In the genomic region with DNA sequence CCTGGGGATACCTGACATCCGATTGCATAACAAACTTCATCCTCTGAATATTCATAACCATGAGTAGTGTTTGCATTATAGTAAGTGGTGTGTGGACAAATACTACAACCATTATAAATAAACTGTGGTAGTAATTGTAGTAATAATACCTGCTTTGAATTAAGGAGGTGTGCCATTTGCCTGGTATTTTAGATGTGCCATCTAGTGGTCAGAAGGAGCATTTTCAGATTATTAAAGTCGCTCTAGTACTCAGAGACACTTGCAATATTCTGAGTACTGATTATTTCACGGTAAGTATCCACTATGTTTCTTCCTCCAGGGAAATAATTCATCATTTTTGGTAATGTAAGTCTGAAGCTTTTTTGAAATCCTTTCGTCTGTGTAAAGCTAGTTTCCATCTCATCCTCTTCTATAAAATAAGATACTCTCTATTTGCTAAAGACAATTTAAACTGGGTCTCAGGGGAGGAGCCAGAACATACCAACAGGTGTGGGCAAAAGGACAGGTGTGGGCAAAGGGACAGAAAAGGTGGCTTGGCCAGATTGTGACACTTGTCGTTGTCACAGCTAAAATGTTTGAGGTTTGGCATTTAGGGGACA, we compare ENCODE assay signal across 9 cellular contexts.
DNase-seq lines count a peak whose midpoint lies in the region; ATAC-seq and TF ChIP-seq lines count a peak whose summit lies in the region.
"Had no signal": no experiment of that assay in that cellular context is flagged by ENCODE, and none has a peak within 500 bp of the region (broad histone marks: within the 10 kb centered on the region; RNA-seq: fewer than 3 reads in every experiment).

No MANE protein-coding gene starts in this region.

- ATAC-seq in natural killer cell (peak in 2 of 3 donors; percentile 51 to 69), GM21786 (IDR thresholded peaks at IDR 0.05; ENCODE audit: unreplicated experiment) (no peak)
- no peak for ATAC-seq in natural killer cell treated with Interleukin-12 subunit alpha and Interleukin-12 subunit beta and Interleukin-15 and Interleukin-18, amount 100 ng/mL, for 72 hours

- H3K27me3 ChIP-seq in adipocyte (replicated peaks; ENCODE audit: control insufficient read depth, insufficient read depth, low read length) = peaks cover 11% of the 10 kb centered on the region

- DNase-seq in natural killer cell = no peak
- no peak for DNase-seq in natural killer cell treated with Interleukin-12 subunit alpha and Interleukin-12 subunit beta and Interleukin-15 and Interleukin-18, amount 100 ng/mL, for 72 hours (ENCODE audit: low spot score)
- peak; percentile 39 for DNase-seq in LoVo (ENCODE audit: low spot score)
- peak; percentile 61 for DNase-seq in adipocyte (ENCODE audit: low read depth)
- peak; percentile 44 for DNase-seq in kidney glomerular epithelial cell (lab: John Stamatoyannopoulos, UW)
- DNase-seq in NCI-H774 (lab: John Stamatoyannopoulos, UW) = no peak
- DNase-seq in GOT3 (lab: John Stamatoyannopoulos, UW) = no peak

- H3K36me3 Mint-ChIP-seq in natural killer cell = no peaks in the 10 kb centered on the region
- H3K36me3 Mint-ChIP-seq in natural killer cell treated with Interleukin-12 subunit alpha and Interleukin-12 subunit beta and Interleukin-15 and Interleukin-18, amount 100 ng/mL, for 72 hours = no peaks in the 10 kb centered on the region
- H3K36me3 Mint-ChIP-seq: activated naive CD4-positive, alpha-beta T cell treated with anti-CD3 and anti-CD28 coated beads, Interleukin-2, amount 50 U/mL, for 72 hours had no signal

- H3K4me3 Mint-ChIP-seq in natural killer cell = no peak overlapping the region
- H3K4me3 Mint-ChIP-seq in natural killer cell treated with Interleukin-12 subunit alpha and Interleukin-12 subunit beta and Interleukin-15 and Interleukin-18, amount 100 ng/mL, for 72 hours = no peak overlapping the region

- no peaks in the 10 kb centered on the region for H3K36me3 ChIP-seq in adipocyte (ENCODE audit: control insufficient read depth, insufficient read depth, low read length, severe bottlenecking)

- peaks cover 4 to 7% of the 10 kb centered on the region in 2 donors for H3K4me1 Mint-ChIP-seq in natural killer cell
- H3K4me1 Mint-ChIP-seq in natural killer cell treated with Interleukin-12 subunit alpha and Interleukin-12 subunit beta and Interleukin-15 and Interleukin-18, amount 100 ng/mL, for 72 hours (ENCODE audit: low read depth in 2 of 2) = peaks cover 0 to 5% of the 10 kb centered on the region in 2 donors

- H3K4me1 ChIP-seq in adipocyte (ENCODE audit: control insufficient read depth, insufficient read depth, low read length) = no peaks in the 10 kb centered on the region

- no peak overlapping the region for H3K27ac Mint-ChIP-seq in natural killer cell
- peak overlapping the region in 1 of 2 donors; percentile 0 for H3K27ac Mint-ChIP-seq in natural killer cell treated with Interleukin-12 subunit alpha and Interleukin-12 subunit beta and Interleukin-15 and Interleukin-18, amount 100 ng/mL, for 72 hours
- H3K27ac Mint-ChIP-seq: activated naive CD4-positive, alpha-beta T cell treated with anti-CD3 and anti-CD28 coated beads, Interleukin-2, amount 50 U/mL, for 72 hours had no signal

- H3K4me3 ChIP-seq in adipocyte (ENCODE audit: low read length) = no peak overlapping the region

- peaks cover 8 to 19% of the 10 kb centered on the region in 2 donors for H3K27me3 Mint-ChIP-seq in natural killer cell (ENCODE audit: low read depth in 2 of 2)
- H3K27me3 Mint-ChIP-seq in natural killer cell treated with Interleukin-12 subunit alpha and Interleukin-12 subunit beta and Interleukin-15 and Interleukin-18, amount 100 ng/mL, for 72 hours = peaks cover 12 to 17% of the 10 kb centered on the region in 2 donors

- H3K9ac ChIP-seq in adipocyte (ENCODE audit: low read length) = no peak overlapping the region

- no peaks in the 10 kb centered on the region for H3K9me3 ChIP-seq in adipocyte (ENCODE audit: control insufficient read depth, low read length)

- no peaks in the 10 kb centered on the region for H3K9me3 Mint-ChIP-seq in natural killer cell
- no peaks in the 10 kb centered on the region for H3K9me3 Mint-ChIP-seq in natural killer cell treated with Interleukin-12 subunit alpha and Interleukin-12 subunit beta and Interleukin-15 and Interleukin-18, amount 100 ng/mL, for 72 hours
- H3K9me3 Mint-ChIP-seq: activated naive CD4-positive, alpha-beta T cell treated with anti-CD3 and anti-CD28 coated beads, Interleukin-2, amount 50 U/mL, for 72 hours had no signal

- intact Hi-C loops in natural killer cell (cut with micrococcal nuclease) = loop anchor here (1.0 kb wide), 1 partner anchor 313 kb away; no protein-coding TSS in a partner anchor

- TF ChIP-seq CTCF in natural killer cell (IDR thresholded peaks at IDR 0.05) = peak; percentile 90

Comparison
In these comparisons a context has a peak if more than half of its experiments do, and no peak if none do; other contexts are left out.
1. ATAC-seq: peak in natural killer cell (2 of 3); none in natural killer cell treated with Interleukin-12 subunit alpha and Interleukin-12 subunit beta and Interleukin-15 and Interleukin-18, amount 100 ng/mL, for 72 hours (0 of 2) and GM21786 (single experiment).
2. DNase-seq: peak in LoVo (single experiment), adipocyte (single experiment) and kidney glomerular epithelial cell (single experiment); none in natural killer cell (single experiment), natural killer cell treated with Interleukin-12 subunit alpha and Interleukin-12 subunit beta and Interleukin-15 and Interleukin-18, amount 100 ng/mL, for 72 hours (single experiment), NCI-H774 (single experiment) and GOT3 (single experiment).